ENCODE assay signal across 26 cellular contexts in the genomic region with DNA sequence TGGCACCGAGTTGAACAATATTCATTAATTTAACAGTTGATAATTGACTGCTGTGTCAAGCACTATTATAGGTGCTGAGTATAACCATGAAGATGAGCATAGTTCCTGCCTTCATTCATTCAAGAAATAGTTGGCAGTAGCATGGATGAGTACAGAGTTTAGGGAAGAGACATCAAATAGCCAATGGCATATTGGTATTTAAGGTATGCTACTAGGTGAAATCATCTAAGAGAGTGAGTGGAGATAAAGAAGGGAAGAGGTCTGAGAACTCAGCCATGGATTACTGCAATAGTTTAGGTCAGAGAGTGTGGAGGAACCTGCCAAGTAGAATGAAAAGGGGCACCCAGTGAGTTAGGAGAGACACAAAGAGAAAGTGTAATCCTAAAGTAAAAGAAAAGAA.
"Had no signal": no experiment of that assay in that cellular context is flagged by ENCODE, and none has a peak within 500 bp of the region (broad histone marks: within the 10 kb centered on the region; RNA-seq: fewer than 3 reads in every experiment).

No MANE protein-coding gene starts in this region.

- H3K27me3 ChIP-seq: stomach, suprapubic skin, testis, thyroid gland, tibial artery, tibial nerve, transverse colon, upper lobe of left lung, upper lobe of right lung, uterus, vagina had no signal

- H3K9me3 ChIP-seq: stomach, suprapubic skin, testis, thoracic aorta, thyroid gland, tibial artery, tibial nerve, transverse colon, upper lobe of left lung, upper lobe of right lung, uterus, vagina had no signal

- H3K27ac ChIP-seq: stomach, suprapubic skin, testis, thoracic aorta, thyroid gland, tibial artery, tibial nerve, transverse colon, upper lobe of left lung, upper lobe of right lung, uterus, vagina had no signal

- ATAC-seq: stimulated activated effector memory CD8-positive, alpha-beta T cell treated with anti-CD3 and anti-CD28 coated beads, Interleukin-12 subunit alpha, Interleukin-12 subunit beta, amount 100 ng/mL, for 72 hours; stimulated activated memory B cell treated with anti-CD40 and anti-IgM and Interleukin-4, amounts not matched to agents 10 μg/mL and 1 μg/mL and 100 μg/mL, for 72 hours; stimulated activated naive B cell treated with anti-CD40 and anti-IgM and Interleukin-4, amounts not matched to agents 10 μg/mL and 1 μg/mL and 100 μg/mL, for 72 hours; stimulated activated naive CD8-positive, alpha-beta T cell treated with anti-CD3 and anti-CD28 coated beads, Interleukin-15, amount 100 ng/mL, for 72 hours; stimulated activated naive CD8-positive, alpha-beta T cell treated with anti-CD3 and anti-CD28 coated beads, Interleukin-15, Interleukin-2, amounts not matched to agents 100 U/mL and 50 U/mL, for 24 hours; upper lobe of right lung had no signal

- H3K4me1 ChIP-seq: suprapubic skin, testis, thyroid gland, transverse colon, upper lobe of right lung, uterus, vagina had no signal

- H3K4me3 ChIP-seq: stomach, suprapubic skin, testis, thoracic aorta, thyroid gland, tibial artery, tibial nerve, transverse colon, upper lobe of left lung, upper lobe of right lung, uterus, vagina had no signal

- DNase-seq: stimulated activated CD4-positive, alpha-beta T cell treated with anti-CD3 and anti-CD28 coated beads, Interleukin-2, amount 100 ng/mL, for 48 hours; stimulated activated CD4-positive, alpha-beta T cell treated with anti-CD3 and anti-CD28 coated beads, Interleukin-4, amount 100 ng/mL, for 1 hour; stimulated activated CD4-positive, alpha-beta T cell treated with anti-CD3 and anti-CD28 coated beads, Interleukin-4, amount 100 ng/mL, for 24 hours; stimulated activated CD4-positive, alpha-beta T cell treated with anti-CD3 and anti-CD28 coated beads, Interleukin-4, amount 100 ng/mL, for 4 hours; stimulated activated CD8-positive, alpha-beta memory T cell treated with anti-CD3 and anti-CD28 coated beads, Interleukin-4, amount 100 ng/mL, for 48 hours; stimulated activated naive B cell treated with anti-CD40 and anti-IgM and Interleukin-4, amounts not matched to agents 10 μg/mL and 1 μg/mL and 100 μg/mL, for 72 hours; stimulated activated naive CD4-positive, alpha-beta T cell; stimulated activated naive CD4-positive, alpha-beta T cell treated with Interleukin-2 at 50 U/mL for 16 hours; stimulated activated naive CD8-positive, alpha-beta T cell treated with anti-CD3 and anti-CD28 coated beads, Interleukin-15, amount 100 ng/mL, for 72 hours; stimulated activated naive CD8-positive, alpha-beta T cell treated with anti-CD3 and anti-CD28 coated beads, Interleukin-15, Interleukin-2, amounts not matched to agents 100 U/mL and 50 U/mL, for 24 hours; stomach; substantia nigra; testis; thyroid gland; tibial artery; transverse colon; trophoblast cell; upper lobe of left lung; upper lobe of right lung; uterus had no signal

- H3K36me3 ChIP-seq: stomach, suprapubic skin, thoracic aorta, thyroid gland, tibial artery, tibial nerve, transverse colon, upper lobe of left lung, upper lobe of right lung, uterus, vagina had no signal
